23 cellular contexts compared by ENCODE assay signal in the genomic region with DNA sequence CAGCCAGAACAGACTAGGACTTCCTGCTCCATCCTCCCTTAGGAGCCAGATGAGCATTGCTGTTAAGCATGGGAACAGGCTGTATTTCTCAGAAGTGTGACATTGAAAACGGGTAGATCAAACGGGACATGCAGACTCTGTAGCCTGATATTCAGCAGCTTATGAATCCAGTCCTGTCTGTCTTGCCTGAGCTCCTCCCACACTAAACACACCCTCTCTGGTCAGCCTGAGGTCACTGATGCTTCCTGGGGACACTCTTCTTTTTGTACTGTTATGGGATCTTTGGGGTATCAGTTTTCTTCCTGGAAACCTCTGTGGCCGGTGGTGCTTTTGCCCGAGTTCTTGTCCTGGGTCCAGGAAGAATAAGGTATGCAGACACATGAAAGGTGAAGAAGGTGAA. TPM values are rescaled to one million over a fixed set of nuclear protein-coding genes. Genes with fewer than 3 reads are reported as not detected.
A peak's percentile ranks its signal among the peaks of the same experiment; 100 is the strongest.
DNase-seq lines count a peak whose midpoint lies in the region; ATAC-seq, FAIRE-seq and TF ChIP-seq lines count a peak whose summit lies in the region.
"Had no signal": no experiment of that assay in that cellular context is flagged by ENCODE, and none has a peak within 500 bp of the region (broad histone marks: within the 10 kb centered on the region; RNA-seq: fewer than 3 reads in every experiment).

No MANE protein-coding gene starts in this region.

- H3K4me1 ChIP-seq in K562 (replicated peaks in 1 of 2; ENCODE audit: control insufficient read depth in 2 of 2, insufficient read depth in 2 of 2, low read length in 2 of 2) (peaks cover 0 to 3% of the 10 kb centered on the region in 2 experiments; a peak in 1 of 5 replicates), gastrocnemius medialis (peaks cover 8 to 13% of the 10 kb centered on the region in 2 donors)
- H3K4me1 ChIP-seq: BE2C had no signal

- DNase-seq in HFFc6 (no peak), K562 (ENCODE audit: extremely low read depth in 1 of 4, low spot score in 3 of 4) (no peak), smooth muscle cell of the brain vasculature (ENCODE audit: low read depth, low spot score) (peak; percentile 17), GM13976 (ENCODE audit: low spot score) (no peak), gastrocnemius medialis (no peak)
- no peak for DNase-seq in natural killer cell treated with Interleukin-12 subunit alpha and Interleukin-12 subunit beta and Interleukin-15 and Interleukin-18, amount 100 ng/mL, for 72 hours (ENCODE audit: low spot score)
- DNase-seq: BE2C; C1 segment of cervical spinal cord; CD4-positive, CD25-positive, alpha-beta regulatory T cell; CD8-positive, alpha-beta memory T cell; COR-L47; DMS 273 treated with DMSO at 0.1 percent for 48 hours; DMS53; DND-41; EL; H9 had no signal

- no peaks in the 10 kb centered on the region for H3K9me1 ChIP-seq in K562 (ENCODE audit: control insufficient read depth, insufficient read depth, low read length)

- peaks cover 40% of the 10 kb centered on the region for H3K36me3 Mint-ChIP-seq in HFFc6 (ENCODE audit: low read depth)
- H3K36me3 Mint-ChIP-seq in natural killer cell treated with Interleukin-12 subunit alpha and Interleukin-12 subunit beta and Interleukin-15 and Interleukin-18, amount 100 ng/mL, for 72 hours: no peaks in the 10 kb centered on the region
- H3K36me3 Mint-ChIP-seq: CD4-positive, CD25-positive, alpha-beta regulatory T cell; CD8-positive, alpha-beta memory T cell had no signal

- BruUV-seq in K562 (replicated peaks; lab: Mats Ljungman, UMichigan): no TSS peak

- H3K27ac ChIP-seq in K562 (ENCODE audit: extremely low read depth, low read depth, low read length) (no peak overlapping the region), gastrocnemius medialis (no peak overlapping the region)
- H3K27ac ChIP-seq: HL-60 had no signal

- H2AFZ ChIP-seq in K562 (ENCODE audit: low read depth, low read length): no peak overlapping the region

- H3K4me2 ChIP-seq in K562 (ENCODE audit: insufficient read depth, low read length): no peak overlapping the region

- no peak for TF ChIP-seq CTCF in HFFc6 (IDR thresholded peaks at IDR 0.05)
- no peak for TF ChIP-seq CTCF in K562 (IDR thresholded peaks at IDR 0.05 in 2 of 3, conservative IDR thresholded peaks at IDR 0.05 in 1 of 3; ENCODE audit: insufficient read depth in 2 of 3, low read depth in 1 of 3, low read length in 3 of 3)
- TF ChIP-seq CTCF in GM13976 (IDR thresholded peaks at IDR 0.05; ENCODE audit: borderline replicate concordance, control extremely low read depth, extremely low read depth, insufficient read depth, missing control alignments): no peak
- no peak for TF ChIP-seq CTCF in gastrocnemius medialis (IDR thresholded peaks at IDR 0.05 in 4 of 5, conservative IDR thresholded peaks at IDR 0.05 in 1 of 5)

- H3K36me3 ChIP-seq in K562 (ENCODE audit: control insufficient read depth, insufficient read depth, low read length) (no peaks in the 10 kb centered on the region), gastrocnemius medialis (no peaks in the 10 kb centered on the region)
- H3K36me3 ChIP-seq: BE2C had no signal

- FAIRE-seq in K562 (lab: Jason Lieb, UNC): peak; percentile 6
- FAIRE-seq: GM12878, GM19239, H1 had no signal

- WGBS in K562 (ENCODE audit: insufficient coverage, low coverage, missing lambda C conversion rate): 2% methylated on average over 4 of the region's 4 CpGs

- 0 out of 2 replicates have a peak, but pooled peaks cover 5% of the 10 kb centered on the region for H4K20me1 ChIP-seq in K562 (replicated peaks; ENCODE audit: control insufficient read depth, insufficient read depth, low read length)

- in situ Hi-C loops in K562 (cut with MboI): no loop called here
- in situ Hi-C loops in GM13976 (cut with MboI; ENCODE audit: low sequenced_read_pairs, unreplicated experiment): no loop called here
- in situ Hi-C loops in gastrocnemius medialis (cut with MboI; ENCODE audit: low sequenced_read_pairs in 4 of 4): no loop called here

- CTCF ChIA-PET in K562 (lab: Yijun Ruan, JAX; ENCODE audit: low intra/inter-chr PET ratio): no interaction called here

- no peaks in the 10 kb centered on the region; the same call in 1 of the 2 replicates for H3K27me3 Mint-ChIP-seq in HFFc6 (ENCODE audit: insufficient read depth)
- peaks cover 13% of the 10 kb centered on the region in 2 donors for H3K27me3 Mint-ChIP-seq in natural killer cell treated with Interleukin-12 subunit alpha and Interleukin-12 subunit beta and Interleukin-15 and Interleukin-18, amount 100 ng/mL, for 72 hours

- H3K9me3 ChIP-seq in K562 (replicated peaks; ENCODE audit: control insufficient read depth, insufficient read depth, low read depth, low read length) (no peaks in the 10 kb centered on the region), gastrocnemius medialis (no peaks in the 10 kb centered on the region)
- H3K9me3 ChIP-seq: BE2C had no signal

- H3K9ac ChIP-seq in K562 (ENCODE audit: insufficient read depth in 1 of 2, low read depth in 2 of 2, low read length in 2 of 2): no peak overlapping the region

- no peak overlapping the region for H3K4me3 Mint-ChIP-seq in HFFc6
- H3K4me3 Mint-ChIP-seq in natural killer cell treated with Interleukin-12 subunit alpha and Interleukin-12 subunit beta and Interleukin-15 and Interleukin-18, amount 100 ng/mL, for 72 hours: no peak overlapping the region
- H3K4me3 Mint-ChIP-seq: CD4-positive, CD25-positive, alpha-beta regulatory T cell; CD8-positive, alpha-beta memory T cell; H9 had no signal

- no peaks in the 10 kb centered on the region for H3K9me3 Mint-ChIP-seq in HFFc6
- no peaks in the 10 kb centered on the region for H3K9me3 Mint-ChIP-seq in natural killer cell treated with Interleukin-12 subunit alpha and Interleukin-12 subunit beta and Interleukin-15 and Interleukin-18, amount 100 ng/mL, for 72 hours
- H3K9me3 Mint-ChIP-seq: CD4-positive, CD25-positive, alpha-beta regulatory T cell; CD8-positive, alpha-beta memory T cell had no signal

- TF ChIP-seq POLR2A in K562 (conservative IDR thresholded peaks at IDR 0.05): no peak
- TF ChIP-seq POLR2A in gastrocnemius medialis (IDR thresholded peaks at IDR 0.05): no peak

- POLR2A ChIA-PET in K562 (lab: Yijun Ruan, JAX): interaction anchor here (0.6 kb wide), 1 partner anchor 1373 kb away, joined by 3 read pairs; no protein-coding TSS in a partner anchor

- intact Hi-C loops in K562 (cut with micrococcal nuclease) (no loop called here), gastrocnemius medialis (cut with DNase I; ENCODE audit: low total_unique reads) (no loop called here)

- no peak for TF ChIP-seq EP300 in K562 (IDR thresholded peaks at IDR 0.05; ENCODE audit: low read length)

- no peak overlapping the region for H3K4me3 ChIP-seq in K562
- no peak overlapping the region for H3K4me3 ChIP-seq in gastrocnemius medialis
- H3K4me3 ChIP-seq: GM12878 had no signal

- peaks cover 29% of the 10 kb centered on the region for H3K4me1 Mint-ChIP-seq in HFFc6 (ENCODE audit: low read depth)
- H3K4me1 Mint-ChIP-seq in natural killer cell treated with Interleukin-12 subunit alpha and Interleukin-12 subunit beta and Interleukin-15 and Interleukin-18, amount 100 ng/mL, for 72 hours (ENCODE audit: low read depth in 2 of 2): no peaks in the 10 kb centered on the region
- H3K4me1 Mint-ChIP-seq: CD4-positive, CD25-positive, alpha-beta regulatory T cell; CD8-positive, alpha-beta memory T cell had no signal

- H3K79me2 ChIP-seq in K562 (ENCODE audit: control insufficient read depth, insufficient read depth, low read length): no peaks in the 10 kb centered on the region

- peaks cover 25 to 53% of the 10 kb centered on the region in 2 experiments; a peak in 4 of 5 replicates for H3K27me3 ChIP-seq in K562 (ENCODE audit: control insufficient read depth in 2 of 2, insufficient read depth in 2 of 2, low read length in 2 of 2)
- no peaks in the 10 kb centered on the region for H3K27me3 ChIP-seq in gastrocnemius medialis
- H3K27me3 ChIP-seq: BE2C had no signal

- H3K27ac Mint-ChIP-seq in HFFc6: peak overlapping the region; percentile 27
- H3K27ac Mint-ChIP-seq in natural killer cell treated with Interleukin-12 subunit alpha and Interleukin-12 subunit beta and Interleukin-15 and Interleukin-18, amount 100 ng/mL, for 72 hours: no peak overlapping the region

- ATAC-seq in K562: no peak
- ATAC-seq in esophagus mucosa: peak; percentile 63
- no peak for ATAC-seq in natural killer cell treated with Interleukin-12 subunit alpha and Interleukin-12 subunit beta and Interleukin-15 and Interleukin-18, amount 100 ng/mL, for 72 hours
- ATAC-seq in gastrocnemius medialis: no peak
- ATAC-seq: GM12878 had no signal

- no peak for TF ChIP-seq RAD21 in K562 (CRISPR knock-in tag; conservative IDR thresholded peaks at IDR 0.05 in 1 of 2, IDR thresholded peaks at IDR 0.05 in 1 of 2)

TF ChIP-seq in K562, 482 proteins besides CTCF, POLR2A, EP300 and RAD21 (continues in another document):
- TF ChIP-seq TEAD2 (tag; IDR thresholded peaks at IDR 0.05) (no peak), ZNF778 (CRISPR knock-in tag; IDR thresholded peaks at IDR 0.05) (no peak)

RNA-seq across cellular contexts. Expression of a gene that starts 35.8 kb away (rescaled TPM):
- total RNA-seq in HFFc6 (2021; fragmentation: NEBNext Ultra II Directional; extraction: Animal tissue kit (Norgen Biotek cat#: 25700)): under 1 TPM in 4 of 6 experiments, not detected in 2; 0.59 to 0.65 (median 0.60) TPM
- total RNA-seq in K562 (2011; cell fraction: chromatin; rRNA removed; ENCODE audit: low replicate concordance): not detected in 2 replicates
- not detected in 2 replicates for total RNA-seq in K562 (2011; cell fraction: nucleolus; rRNA removed)
- total RNA-seq in K562 (2011; cell fraction: nucleoplasm; rRNA removed): not detected in 2 replicates
- total RNA-seq in K562 (2014; rRNA removed) (not detected in 2 replicates), K562 (2014; rRNA removed; fragmentation: Illumina TruSeq; extraction: Trizol) (not detected in 2 replicates), K562 (2015; rRNA removed; fragmentation: Illumina TruSeq; extraction: Trizol) (not detected in 2 replicates), K562 (2021) (not detected in 2 replicates), esophagus mucosa (1.1 TPM), gastrocnemius medialis (not detected)
- polyA plus RNA-seq in K562 (2011; rRNA removed) (not detected in 2 replicates), K562 (2014; fragmentation: Illumina TruSeq; extraction: Trizol) (not detected in 2 replicates), K562 (2014; fragmentation: Nextera tagmentation; extraction: Ambion mirVana) (not detected), K562 (2014; rRNA removed) (not detected in 2 replicates)
- polyA plus RNA-seq in K562 (2011; cell fraction: cytosol; rRNA removed): not detected in 2 replicates
- not detected in 2 replicates for polyA plus RNA-seq in K562 (2011; cell fraction: nucleus; rRNA removed)
- not detected in 2 replicates for polyA plus RNA-seq in K562 (2012)
- not detected in 2 replicates for polyA minus RNA-seq in K562 (2011; rRNA and poly(A)+ RNA removed)
- not detected in 2 replicates for polyA minus RNA-seq in K562 (2011; cell fraction: cytosol; rRNA and poly(A)+ RNA removed)
- polyA minus RNA-seq in K562 (2011; cell fraction: nucleus; rRNA and poly(A)+ RNA removed): not detected in 2 replicates
- total RNA-seq in natural killer cell treated with Interleukin-12 subunit alpha and Interleukin-12 subunit beta and Interleukin-15 and Interleukin-18, amount 100 ng/mL, for 72 hours: not detected
- total RNA-seq: A172; CD4-positive, CD25-positive, alpha-beta regulatory T cell; CD8-positive, alpha-beta memory T cell; G401; GM12878; H1; H9 had no signal
- polyA plus RNA-seq: CD4-positive, CD25-positive, alpha-beta regulatory T cell; CD8-positive, alpha-beta memory T cell; GM12878; H1 had no signal
